ENCODE assay signal across 27 cellular contexts in genomic region chr17:45656527-45657181, GRCh38.
"Had no signal": no experiment of that assay in that cellular context is flagged by ENCODE, and none has a peak within 500 bp of the region (broad histone marks: within the 10 kb centered on the region; RNA-seq: fewer than 3 reads in every experiment).

No MANE protein-coding gene starts in this region.

- H3K27ac Mint-ChIP-seq: activated CD4-positive, alpha-beta T cell treated with anti-CD3 and anti-CD28 coated beads for 36 hours; activated CD4-positive, alpha-beta T cell treated with anti-CD3 and anti-CD28 coated beads, Interleukin-2, amount 10 ng/mL, durations not matched to agents 7 days and 5 days; activated CD8-positive, alpha-beta T cell treated with anti-CD3 and anti-CD28 coated beads, Interleukin-2, amount 10 ng/mL, durations not matched to agents 7 days and 5 days; activated naive CD4-positive, alpha-beta T cell treated with anti-CD3 and anti-CD28 coated beads, Interleukin-2, amount 10 ng/mL, durations not matched to agents 7 days and 5 days; activated naive CD8-positive, alpha-beta T cell treated with anti-CD3 and anti-CD28 coated beads for 36 hours; activated T-cell treated with anti-CD3 and anti-CD28 coated beads, Interleukin-2, amount 50 U/mL, for 24 hours; activated T-helper 2 cell treated with anti-CD3 and anti-CD28 coated beads, Interferon-gamma antibody, Interleukin-2, Interleukin-4, amounts not matched to agents 10 μg/mL and 5 μg/mL and 100 μg/mL, durations not matched to agents 14 hours and 24 hours and 36 hours; T-helper 1 cell treated with Interleukin-12 subunit alpha and Interleukin-12 subunit beta and Interleukin-4 antibody, amounts not matched to agents 30 μg/mL and 1 μg/mL, for 36 hours; T-helper 2 cell treated with Interferon-gamma antibody and Interleukin-4, amounts not matched to agents 5 μg/mL and 100 μg/mL, for 36 hours; WTC11 had no signal

- H3K9me3 ChIP-seq: ascending aorta, SJSA1, SK-N-SH had no signal

- H3K9me3 Mint-ChIP-seq: activated CD4-positive, alpha-beta T cell treated with anti-CD3 and anti-CD28 coated beads, Interleukin-2, amount 10 ng/mL, durations not matched to agents 7 days and 5 days; activated naive CD4-positive, alpha-beta T cell treated with anti-CD3 and anti-CD28 coated beads, Interleukin-2, amount 10 ng/mL, durations not matched to agents 7 days and 5 days; activated naive CD8-positive, alpha-beta T cell treated with anti-CD3 and anti-CD28 coated beads for 36 hours; activated T-cell treated with anti-CD3 and anti-CD28 coated beads, Interleukin-2, amount 50 U/mL, for 24 hours; activated T-helper 2 cell treated with anti-CD3 and anti-CD28 coated beads, Interferon-gamma antibody, Interleukin-2, Interleukin-4, amounts not matched to agents 10 μg/mL and 5 μg/mL and 100 μg/mL, durations not matched to agents 14 hours and 24 hours and 36 hours; T-helper 1 cell treated with Interleukin-12 subunit alpha and Interleukin-12 subunit beta and Interleukin-4 antibody, amounts not matched to agents 30 μg/mL and 1 μg/mL, for 36 hours; T-helper 2 cell treated with Interferon-gamma antibody and Interleukin-4, amounts not matched to agents 5 μg/mL and 100 μg/mL, for 36 hours; WTC11 had no signal

- H3K27me3 ChIP-seq: ascending aorta had no signal

- H3K4me3 ChIP-seq: ascending aorta, SJSA1 had no signal

- H3K4me1 ChIP-seq: ascending aorta, SJSA1 had no signal

- H3K4me2 ChIP-seq: SK-N-SH had no signal

- H3K36me3 Mint-ChIP-seq: activated naive CD4-positive, alpha-beta T cell treated with anti-CD3 and anti-CD28 coated beads, Interleukin-2, amount 10 ng/mL, durations not matched to agents 7 days and 5 days; activated naive CD8-positive, alpha-beta T cell treated with anti-CD3 and anti-CD28 coated beads for 36 hours; WTC11 had no signal

- DNase-seq: activated CD4-positive, alpha-beta T cell treated with anti-CD3 and anti-CD28 coated beads for 36 hours; activated CD4-positive, alpha-beta T cell treated with anti-CD3 and anti-CD28 coated beads, Interleukin-2, amount 10 ng/mL, durations not matched to agents 7 days and 5 days; activated CD4-positive, alpha-beta T cell treated with anti-CD3 and anti-CD28 coated beads, Interleukin-2, amount 50 U/mL, for 48 hours; activated CD8-positive, alpha-beta T cell treated with anti-CD3 and anti-CD28 coated beads, Interleukin-2, amount 10 ng/mL, durations not matched to agents 7 days and 5 days; activated naive CD4-positive, alpha-beta T cell treated with anti-CD3 and anti-CD28 coated beads, Interleukin-2, amount 10 ng/mL, durations not matched to agents 7 days and 5 days; activated naive CD8-positive, alpha-beta T cell treated with anti-CD3 and anti-CD28 coated beads for 36 hours; activated T-cell treated with anti-CD3 and anti-CD28 coated beads, Interleukin-2, amount 50 U/mL, for 24 hours; amygdala; Karpas-422; NCI-H1105; NCI-H1417 treated with DMSO at 0.1 percent for 48 hours; NCI-H187 treated with DMSO at 0.1 percent for 48 hours; NCI-H2081 treated with DMSO at 0.1 percent for 48 hours; NCI-H226; NCI-H446 treated with DMSO at 0.1 percent for 48 hours; NCI-H526; NCI-H748 treated with DMSO at 0.1 percent for 48 hours; SHP77; SK-N-SH had no signal

- H3K9ac ChIP-seq: SK-N-SH had no signal

- H3K27ac ChIP-seq: ascending aorta, SJSA1 had no signal

- H3K4me1 Mint-ChIP-seq: activated CD4-positive, alpha-beta T cell treated with anti-CD3 and anti-CD28 coated beads for 36 hours; activated CD4-positive, alpha-beta T cell treated with anti-CD3 and anti-CD28 coated beads, Interleukin-2, amount 10 ng/mL, durations not matched to agents 7 days and 5 days; activated naive CD4-positive, alpha-beta T cell treated with anti-CD3 and anti-CD28 coated beads, Interleukin-2, amount 10 ng/mL, durations not matched to agents 7 days and 5 days; activated naive CD8-positive, alpha-beta T cell treated with anti-CD3 and anti-CD28 coated beads for 36 hours; WTC11 had no signal

- H3K36me3 ChIP-seq: ascending aorta, SJSA1 had no signal

- H3K4me3 Mint-ChIP-seq: activated CD4-positive, alpha-beta T cell treated with anti-CD3 and anti-CD28 coated beads for 36 hours; activated CD4-positive, alpha-beta T cell treated with anti-CD3 and anti-CD28 coated beads, Interleukin-2, amount 10 ng/mL, durations not matched to agents 7 days and 5 days; activated CD8-positive, alpha-beta T cell treated with anti-CD3 and anti-CD28 coated beads, Interleukin-2, amount 10 ng/mL, durations not matched to agents 7 days and 5 days; activated naive CD4-positive, alpha-beta T cell treated with anti-CD3 and anti-CD28 coated beads, Interleukin-2, amount 10 ng/mL, durations not matched to agents 7 days and 5 days; activated naive CD8-positive, alpha-beta T cell treated with anti-CD3 and anti-CD28 coated beads for 36 hours; activated T-cell treated with anti-CD3 and anti-CD28 coated beads, Interleukin-2, amount 50 U/mL, for 24 hours; T-helper 1 cell treated with Interleukin-12 subunit alpha and Interleukin-12 subunit beta and Interleukin-4 antibody, amounts not matched to agents 30 μg/mL and 1 μg/mL, for 36 hours; T-helper 2 cell treated with Interferon-gamma antibody and Interleukin-4, amounts not matched to agents 5 μg/mL and 100 μg/mL, for 36 hours; WTC11 had no signal

- ATAC-seq: activated CD4-positive, alpha-beta T cell treated with anti-CD3 and anti-CD28 coated beads for 36 hours; activated CD4-positive, CD25-positive, alpha-beta regulatory T cell treated with anti-CD3 and anti-CD28 coated beads, Interleukin-2, amount 50 U/mL, for 24 hours; activated CD8-positive, alpha-beta T cell treated with anti-CD3 and anti-CD28 coated beads, Interleukin-2, amount 10 ng/mL, durations not matched to agents 7 days and 5 days; Panc1; WTC11 had no signal
